In the genomic region with DNA sequence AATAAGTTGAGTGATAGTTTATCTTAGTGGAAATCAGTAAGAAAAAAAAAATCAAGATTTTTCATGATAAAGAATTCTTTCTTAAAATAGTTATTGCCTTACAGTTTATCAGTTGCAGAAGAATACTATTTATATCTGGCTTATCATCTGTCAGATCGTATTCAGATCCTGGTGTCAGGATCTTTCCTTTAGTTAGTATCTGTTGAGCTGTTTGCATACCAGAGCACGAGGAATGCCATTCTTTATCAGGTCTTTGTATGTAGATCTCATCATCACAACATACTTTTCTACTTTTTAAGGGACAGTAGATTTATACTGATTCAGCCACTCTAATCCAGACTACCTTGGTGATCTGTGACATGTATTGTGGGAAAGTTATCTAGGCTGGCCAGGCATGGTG, we compare ENCODE assay signal across 28 cellular contexts. TPM values are rescaled to one million over a fixed set of nuclear protein-coding genes. Genes with fewer than 3 reads are reported as not detected.
"Had no signal": no experiment of that assay in that cellular context is flagged by ENCODE, and none has a peak within 500 bp of the region (broad histone marks: within the 10 kb centered on the region; RNA-seq: fewer than 3 reads in every experiment).

No MANE protein-coding gene starts in this region.

- H3K36me3 ChIP-seq: colonic mucosa, esophagus squamous epithelium, gastrocnemius medialis, gastroesophageal sphincter, heart left ventricle, heart right ventricle had no signal

- H3K4me1 ChIP-seq: colonic mucosa, esophagus squamous epithelium, foreskin keratinocyte, gastrocnemius medialis, gastroesophageal sphincter, heart left ventricle, heart right ventricle had no signal

- H3K4me3 Mint-ChIP-seq: dendritic cell treated with granulocyte-macrophage colony-stimulating factor and Interleukin-4, amounts not matched to agents 40 ng/mL and 50 ng/mL, for 4 days; effector memory CD8-positive, alpha-beta T cell; endodermal cell had no signal

- H3K9me3 ChIP-seq: colonic mucosa, esophagus squamous epithelium, gastrocnemius medialis, gastroesophageal sphincter had no signal

- H3K9me3 Mint-ChIP-seq: effector memory CD8-positive, alpha-beta T cell had no signal

- ATAC-seq: effector memory CD8-positive, alpha-beta T cell; esophagus mucosa; gastrocnemius medialis; gastroesophageal sphincter; heart left ventricle; heart right ventricle had no signal

- H3K27ac ChIP-seq: colonic mucosa, coronary artery, dorsolateral prefrontal cortex, epithelial cell of prostate, esophagus squamous epithelium, foreskin keratinocyte, gastrocnemius medialis, gastroesophageal sphincter, heart left ventricle, heart right ventricle had no signal

- H3K27me3 ChIP-seq: colonic mucosa, dorsolateral prefrontal cortex, esophagus squamous epithelium, gastrocnemius medialis, gastroesophageal sphincter had no signal

- H3K4me3 ChIP-seq: colonic mucosa, coronary artery, dorsolateral prefrontal cortex, esophagus squamous epithelium, gastrocnemius medialis, gastroesophageal sphincter, heart left ventricle, heart right ventricle had no signal

- DNase-seq: colonic mucosa; cortex of kidney; dermis blood vessel endothelial cell; dorsolateral prefrontal cortex; effector CD4-positive, alpha-beta T cell; effector CD8-positive, alpha-beta T cell; effector memory CD4-positive, alpha-beta T cell; effector memory CD8-positive, alpha-beta T cell; endodermal cell; erythroblast; esophagus squamous epithelium; foreskin fibroblast; foreskin keratinocyte; foreskin melanocyte; gastrocnemius medialis; glutamatergic neuron; head of caudate nucleus; heart left ventricle; heart right ventricle had no signal

- H3K27ac Mint-ChIP-seq: dendritic cell treated with granulocyte-macrophage colony-stimulating factor and Interleukin-4, amounts not matched to agents 40 ng/mL and 50 ng/mL, for 4 days; effector memory CD8-positive, alpha-beta T cell; endodermal cell had no signal

RNA-seq across cellular contexts. Expression of a gene that starts 12.5 kb away (rescaled TPM):
- total RNA-seq: colonic mucosa, dermis blood vessel endothelial cell, endothelial cell of umbilical vein, epithelial cell of proximal tubule, esophagus mucosa, fibroblast of villous mesenchyme, gastrocnemius medialis, glomerular endothelial cell had no signal
- polyA plus RNA-seq: heart right ventricle had no signal
